8 cellular contexts compared by ENCODE assay signal in genomic region chr11:128904872-128905344, GRCh38. TPM values are rescaled to one million over a fixed set of nuclear protein-coding genes. Genes with fewer than 3 reads are reported as not detected.
DNase-seq lines count a peak whose midpoint lies in the region; ATAC-seq and TF ChIP-seq lines count a peak whose summit lies in the region.

No MANE protein-coding gene starts in this region.

- H3K9me3 Mint-ChIP-seq in WTC11 = no peaks in the 10 kb centered on the region; the same call in 1 of the 2 replicates

- H3K27me3 ChIP-seq in left ventricle myocardium inferior (ENCODE audit: low read depth) = peaks cover 12% of the 10 kb centered on the region
- peaks cover 34% of the 10 kb centered on the region for H3K27me3 ChIP-seq in smooth muscle cell (ENCODE audit: low read depth)
- no peaks in the 10 kb centered on the region for H3K27me3 ChIP-seq in WERI-Rb-1 (ENCODE audit: insufficient read depth, low read depth, severe bottlenecking)

- H3K79me2 ChIP-seq in smooth muscle cell (ENCODE audit: low read depth) = no peaks in the 10 kb centered on the region

- ATAC-seq in GM19023 (IDR thresholded peaks at IDR 0.05; ENCODE audit: unreplicated experiment) = peak; percentile 36
- peak; percentile 47 for ATAC-seq in HG03442 (IDR thresholded peaks at IDR 0.05; ENCODE audit: unreplicated experiment)
- peak; percentile 11 for ATAC-seq in WTC11
- no peak for ATAC-seq in HG03280 (IDR thresholded peaks at IDR 0.05; ENCODE audit: unreplicated experiment)

- H3K27me3 Mint-ChIP-seq in WTC11 (ENCODE audit: low read depth) = peaks cover 92% of the 10 kb centered on the region

- H4K20me1 ChIP-seq in smooth muscle cell (ENCODE audit: low read depth) = no peaks in the 10 kb centered on the region

- no peaks in the 10 kb centered on the region; the same call in 1 of the 2 replicates for H3K36me3 Mint-ChIP-seq in WTC11

- no peak overlapping the region for H3K9ac ChIP-seq in smooth muscle cell (ENCODE audit: low read depth)

- H3K36me3 ChIP-seq in left ventricle myocardium inferior = no peaks in the 10 kb centered on the region
- no peaks in the 10 kb centered on the region for H3K36me3 ChIP-seq in smooth muscle cell (ENCODE audit: low read depth)
- no peaks in the 10 kb centered on the region for H3K36me3 ChIP-seq in WERI-Rb-1

- DNase-seq in AG20443 (ENCODE audit: low spot score) (peak; percentile 62), WTC11 (ENCODE audit: low spot score) (no peak), left ventricle myocardium inferior (peak; percentile 48), smooth muscle cell (lab: John Stamatoyannopoulos, UW; ENCODE audit: unreplicated experiment) (no peak), WERI-Rb-1 (no peak)

- H3F3A ChIP-seq in smooth muscle cell (ENCODE audit: low read depth) = peaks cover 13% of the 10 kb centered on the region

- H3K4me2 ChIP-seq in smooth muscle cell = peak overlapping the region; percentile 93

- peak overlapping the region; percentile 73 for H3K27ac ChIP-seq in left ventricle myocardium inferior (replicated peaks)
- no peak overlapping the region for H3K27ac ChIP-seq in smooth muscle cell (ENCODE audit: low read depth)
- H3K27ac ChIP-seq in WERI-Rb-1 = no peak overlapping the region

- CTCF ChIA-PET in WTC11 (lab: Charles Lee) = interaction anchor here (0.5 to 10.5 kb wide), 16 partner anchors 9 to 1636 kb away, joined by 3 to 245 read pairs (median 6); partner anchors contain the start of gene KCNJ5

- H3K4me3 ChIP-seq in left ventricle myocardium inferior (peak overlapping the region; percentile 74), smooth muscle cell (peak overlapping the region; percentile 57), WERI-Rb-1 (ENCODE audit: low read depth, low read length) (no peak overlapping the region)

- H3K4me1 ChIP-seq in left ventricle myocardium inferior (peaks cover 57% of the 10 kb centered on the region), smooth muscle cell (ENCODE audit: low read depth) (peaks cover 34% of the 10 kb centered on the region)

- H3K9me3 ChIP-seq in left ventricle myocardium inferior (replicated peaks) (no peaks in the 10 kb centered on the region), smooth muscle cell (replicated peaks; ENCODE audit: low read depth) (no peaks in the 10 kb centered on the region), WERI-Rb-1 (ENCODE audit: severe bottlenecking) (no peaks in the 10 kb centered on the region)

- POLR2A ChIA-PET in WTC11 (lab: Charles Lee) = no interaction called here

- H2AFZ ChIP-seq in smooth muscle cell (ENCODE audit: low read depth) = peak overlapping the region; percentile 79

- intact Hi-C loops in left ventricle myocardium inferior (cut with micrococcal nuclease) = no loop called here

- H3K27ac Mint-ChIP-seq in WTC11 = no peak overlapping the region

- TF ChIP-seq CTCF in WTC11 (IDR thresholded peaks at IDR 0.05) = no peak
- TF ChIP-seq CTCF in left ventricle myocardium inferior (IDR thresholded peaks at IDR 0.05; ENCODE audit: borderline replicate concordance) = no peak
- TF ChIP-seq CTCF in smooth muscle cell (IDR thresholded peaks at IDR 0.05; ENCODE audit: borderline replicate concordance, insufficient read depth, poor library complexity, severe bottlenecking) = no peak
- no peak for TF ChIP-seq CTCF in WERI-Rb-1 (IDR thresholded peaks at IDR 0.05; ENCODE audit: low read depth, low read length)

- 2% methylated on average over 11 of the region's 20 CpGs for WGBS in smooth muscle cell (ENCODE audit: low lambda C conversion rate)

- peak overlapping the region; percentile 70 for H3K4me3 Mint-ChIP-seq in WTC11

- H3K4me1 Mint-ChIP-seq in WTC11 = peaks cover 40% of the 10 kb centered on the region

TF ChIP-seq in WTC11, 78 proteins besides CTCF, POLR2A, EP300 and RAD21:
- TF ChIP-seq ZNF281 (CRISPR knock-in tag; IDR thresholded peaks at IDR 0.05) = no peak
- no peak for TF ChIP-seq NFYB (CRISPR knock-in tag; conservative IDR thresholded peaks at IDR 0.05; ENCODE audit: low read depth)
- TF ChIP-seq PRDM15 (CRISPR knock-in tag; IDR thresholded peaks at IDR 0.05) = peak; percentile 78
- TF ChIP-seq ZNF425 (CRISPR knock-in tag; conservative IDR thresholded peaks at IDR 0.05) = no peak

RNA-seq across cellular contexts. Expression of gene KCNJ5, which starts 13.8 kb away (rescaled TPM):
- total RNA-seq in WTC11 (2021) (0.09 to 0.23 TPM (median 0.22 TPM) in 3 replicates), left ventricle myocardium inferior (5.4 TPM), smooth muscle cell (not detected in 2 replicates)
- polyA plus RNA-seq in smooth muscle cell = 0.05 and 0.11 TPM in 2 replicates

RNA-seq across cellular contexts. Expression of gene TP53AIP1, which starts 37.8 kb away (rescaled TPM):
- total RNA-seq in WTC11 (2021) (0.07 TPM in 1 of 3 replicates, not detected in the others), left ventricle myocardium inferior (not detected), smooth muscle cell (0.81 and 1.0 TPM in 2 replicates)
- polyA plus RNA-seq in smooth muscle cell = 0.38 and 0.69 TPM in 2 replicates

RNA-seq across cellular contexts. Expression of gene KCNJ1, which starts 37.8 kb away (rescaled TPM):
- 0.07 to 0.24 TPM (median 0.16 TPM) in 3 replicates for total RNA-seq in WTC11 (2021)
- not detected for total RNA-seq in left ventricle myocardium inferior
- total RNA-seq in smooth muscle cell = 0.99 TPM in 1 of 2 replicates, not detected in the other
- 0.35 TPM in 1 of 2 replicates, not detected in the other for polyA plus RNA-seq in smooth muscle cell

Comparison
In these comparisons a context has a peak if more than half of its experiments do, and no peak if none do; other contexts are left out.
1. DNase-seq: peak in AG20443 (single experiment) and left ventricle myocardium inferior (single experiment); none in WTC11 (single experiment), smooth muscle cell (single experiment) and WERI-Rb-1 (single experiment).